In the genomic region with DNA sequence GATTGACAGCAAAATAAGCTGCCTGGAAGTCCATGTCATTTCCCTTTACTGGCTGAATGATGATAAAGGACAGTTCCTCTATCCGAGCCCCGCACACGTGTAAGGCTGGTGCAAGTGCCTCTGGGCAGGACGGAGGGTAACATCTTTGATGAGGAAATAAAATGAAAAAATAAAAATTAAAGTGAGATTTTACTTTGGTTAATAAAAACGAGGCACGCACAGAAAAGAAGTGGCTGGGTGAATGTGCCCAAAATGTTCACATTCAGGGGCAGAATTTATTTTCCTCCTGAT, we compare ENCODE assay signal across 20 cellular contexts.
"Had no signal": no experiment of that assay in that cellular context is flagged by ENCODE, and none has a peak within 500 bp of the region (broad histone marks: within the 10 kb centered on the region; RNA-seq: fewer than 3 reads in every experiment).

No MANE protein-coding gene starts in this region.

- H3K4me1 ChIP-seq: breast epithelium, colonic mucosa had no signal

- ATAC-seq: activated CD4-positive, CD25-positive, alpha-beta regulatory T cell treated with anti-CD3 and anti-CD28 coated beads, Interleukin-2, amount 50 U/mL, for 24 hours; activated CD8-positive, alpha-beta T cell treated with anti-CD3 and anti-CD28 coated beads for 36 hours; activated T-cell treated with anti-CD3 and anti-CD28 coated beads, Interleukin-2, amount 50 U/mL, for 72 hours had no signal

- H3K9me3 ChIP-seq: breast epithelium, colonic mucosa, SJSA1 had no signal

- H3K27me3 ChIP-seq: breast epithelium, colonic mucosa, MG63 had no signal

- H3K27ac ChIP-seq: colonic mucosa, SJSA1 had no signal

- DNase-seq: activated CD4-positive, alpha-beta T cell treated with anti-CD3 and anti-CD28 coated beads for 4 hours; activated CD8-positive, alpha-beta memory T cell treated with anti-CD3 and anti-CD28 coated beads, Interleukin-2, amount 50 U/mL, for 4 hours; activated CD8-positive, alpha-beta T cell treated with anti-CD3 and anti-CD28 coated beads for 36 hours; activated gamma-delta T cell treated with Interleukin-2 at 50 U/mL for 16 hours; activated naive CD4-positive, alpha-beta T cell treated with anti-CD3 and anti-CD28 coated beads, Interleukin-2, amount 10 ng/mL, durations not matched to agents 7 days and 5 days; activated naive CD8-positive, alpha-beta T cell treated with anti-CD3 and anti-CD28 coated beads for 36 hours; activated T-cell treated with anti-CD3 and anti-CD28 coated beads, Interleukin-2, amount 50 U/mL, for 72 hours; caudate nucleus; NCI-H1048; NCI-H146; NCI-H187 treated with DMSO at 0.1 percent for 48 hours; NCI-H2081 treated with DMSO at 0.1 percent for 48 hours; NCI-H446; NCI-H524; SHP77 had no signal

- H3K4me3 ChIP-seq: breast epithelium, colonic mucosa, MG63, SJSA1 had no signal

- H3K36me3 ChIP-seq: breast epithelium, colonic mucosa, MG63, SJSA1 had no signal
